Comparison of ENCODE assay signal across 1 cellular context in the genomic region with DNA sequence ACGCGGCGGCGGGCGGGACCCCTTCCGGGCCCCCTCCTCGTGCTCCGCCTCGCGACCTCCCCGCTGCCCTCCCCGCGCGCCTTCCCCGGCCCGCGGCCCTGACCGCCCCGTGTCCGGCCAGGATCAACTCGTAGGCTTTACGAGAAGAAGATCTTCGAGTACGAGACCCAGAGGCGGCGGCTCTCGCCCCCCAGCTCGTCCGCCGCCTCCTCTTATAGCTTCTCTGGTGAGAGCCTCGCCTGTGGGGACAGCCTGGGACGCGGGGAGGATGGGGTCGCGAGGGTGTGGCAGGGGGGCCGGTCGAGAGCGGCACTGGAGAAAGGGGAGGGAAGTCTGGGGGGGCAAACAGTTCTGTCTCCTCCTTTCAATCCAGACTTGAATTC.
A peak's percentile ranks its signal among the peaks of the same experiment; 100 is the strongest.
TF ChIP-seq lines count a peak whose summit lies in the region.

No MANE protein-coding gene starts in this region.

TF ChIP-seq in K562, 482 proteins besides CTCF, POLR2A, EP300 and RAD21 (continued from another document):
- TF ChIP-seq REST (CRISPR knock-in tag; IDR thresholded peaks at IDR 0.05; ENCODE audit: low read depth), result 0 out of 2 replicates have a peak, but pooled peaks have one; percentile 48
- TF ChIP-seq MEIS2 (IDR thresholded peaks at IDR 0.05; ENCODE audit: partially characterized antibody), result no peak
- TF ChIP-seq CEBPG (CRISPR knock-in tag; IDR thresholded peaks at IDR 0.05), result no peak
- no peak for TF ChIP-seq CEBPG (tag; conservative IDR thresholded peaks at IDR 0.05 in 1 of 2, IDR thresholded peaks at IDR 0.05 in 1 of 2)
- peak; percentile 59; the same call in 1 of the 2 replicates for TF ChIP-seq ZBTB1 (CRISPR knock-in tag; IDR thresholded peaks at IDR 0.05; ENCODE audit: borderline replicate concordance, low read depth)
- TF ChIP-seq FOXA3 (CRISPR knock-in tag; conservative IDR thresholded peaks at IDR 0.05 in 1 of 2, IDR thresholded peaks at IDR 0.05 in 1 of 2), result no peak
- TF ChIP-seq FOXA1 (IDR thresholded peaks at IDR 0.05; ENCODE audit: borderline replicate concordance), result no peak
- TF ChIP-seq ZNF561 (CRISPR knock-in tag; conservative IDR thresholded peaks at IDR 0.05), result no peak
- TF ChIP-seq, protein P1, sequence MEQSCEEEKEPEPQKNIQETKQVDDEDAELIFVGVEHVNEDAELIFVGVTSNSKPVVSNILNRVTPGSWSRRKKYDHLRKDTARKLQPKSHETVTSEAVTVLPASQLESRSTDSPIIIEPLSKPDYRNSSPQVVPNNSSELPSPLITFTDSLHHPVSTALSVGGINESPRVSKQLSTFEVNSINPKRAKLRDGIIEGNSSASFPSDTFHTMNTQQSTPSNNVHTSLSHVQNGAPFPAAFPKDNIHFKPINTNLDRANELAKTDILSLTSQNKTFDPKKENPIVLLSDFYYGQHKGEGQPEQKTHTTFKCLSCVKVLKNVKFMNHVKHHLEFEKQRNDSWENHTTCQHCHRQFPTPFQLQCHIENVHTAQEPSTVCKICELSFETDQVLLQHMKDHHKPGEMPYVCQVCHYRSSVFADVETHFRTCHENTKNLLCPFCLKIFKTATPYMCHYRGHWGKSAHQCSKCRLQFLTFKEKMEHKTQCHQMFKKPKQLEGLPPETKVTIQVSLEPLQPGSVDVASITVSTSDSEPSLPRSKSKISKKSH (CRISPR knock-in tag; IDR thresholded peaks at IDR 0.05), result no peak
- TF ChIP-seq SRSF9 (IDR thresholded peaks at IDR 0.05; ENCODE audit: borderline replicate concordance, low read depth, low read length), result no peak
- peak; percentile 67 for TF ChIP-seq RBFOX2 (IDR thresholded peaks at IDR 0.05; ENCODE audit: low read depth, low read length)
- TF ChIP-seq ARID3B (CRISPR knock-in tag; IDR thresholded peaks at IDR 0.05; ENCODE audit: borderline replicate concordance), result no peak
- no peak for TF ChIP-seq MCM5 (IDR thresholded peaks at IDR 0.05; ENCODE audit: low read depth)
- TF ChIP-seq CBFB (CRISPR knock-in tag; IDR thresholded peaks at IDR 0.05), result no peak
- TF ChIP-seq ZNF408 (CRISPR knock-in tag; IDR thresholded peaks at IDR 0.05; ENCODE audit: low read depth), result no peak
- peak; percentile 80; the same call in 1 of the 2 replicates for TF ChIP-seq KAT7 (CRISPR knock-in tag; IDR thresholded peaks at IDR 0.05; ENCODE audit: borderline replicate concordance)
- TF ChIP-seq KLF16 (IDR thresholded peaks at IDR 0.05), result no peak
- TF ChIP-seq USF1 (CRISPR knock-in tag; IDR thresholded peaks at IDR 0.05), result no peak
- no peak for TF ChIP-seq ZFP36 (IDR thresholded peaks at IDR 0.05; ENCODE audit: low read depth, low read length, partially characterized antibody)
- peak; percentile 5; the same call in 1 of the 2 replicates for TF ChIP-seq ZBTB7A (IDR thresholded peaks at IDR 0.05; ENCODE audit: borderline replicate concordance, control insufficient read depth, low read depth, low read length)
- no peak for TF ChIP-seq RBBP5 (IDR thresholded peaks at IDR 0.05; ENCODE audit: borderline replicate concordance, insufficient read depth, low read length, poor library complexity, severe bottlenecking)
- peak; percentile 12; the same call in 1 of the 2 replicates for TF ChIP-seq POLR2G (IDR thresholded peaks at IDR 0.05; ENCODE audit: low read depth, low read length)
- no peak for TF ChIP-seq POLR3G (IDR thresholded peaks at IDR 0.05; ENCODE audit: extremely low read depth, insufficient read length, insufficient replicate concordance)
- TF ChIP-seq, protein P2, sequence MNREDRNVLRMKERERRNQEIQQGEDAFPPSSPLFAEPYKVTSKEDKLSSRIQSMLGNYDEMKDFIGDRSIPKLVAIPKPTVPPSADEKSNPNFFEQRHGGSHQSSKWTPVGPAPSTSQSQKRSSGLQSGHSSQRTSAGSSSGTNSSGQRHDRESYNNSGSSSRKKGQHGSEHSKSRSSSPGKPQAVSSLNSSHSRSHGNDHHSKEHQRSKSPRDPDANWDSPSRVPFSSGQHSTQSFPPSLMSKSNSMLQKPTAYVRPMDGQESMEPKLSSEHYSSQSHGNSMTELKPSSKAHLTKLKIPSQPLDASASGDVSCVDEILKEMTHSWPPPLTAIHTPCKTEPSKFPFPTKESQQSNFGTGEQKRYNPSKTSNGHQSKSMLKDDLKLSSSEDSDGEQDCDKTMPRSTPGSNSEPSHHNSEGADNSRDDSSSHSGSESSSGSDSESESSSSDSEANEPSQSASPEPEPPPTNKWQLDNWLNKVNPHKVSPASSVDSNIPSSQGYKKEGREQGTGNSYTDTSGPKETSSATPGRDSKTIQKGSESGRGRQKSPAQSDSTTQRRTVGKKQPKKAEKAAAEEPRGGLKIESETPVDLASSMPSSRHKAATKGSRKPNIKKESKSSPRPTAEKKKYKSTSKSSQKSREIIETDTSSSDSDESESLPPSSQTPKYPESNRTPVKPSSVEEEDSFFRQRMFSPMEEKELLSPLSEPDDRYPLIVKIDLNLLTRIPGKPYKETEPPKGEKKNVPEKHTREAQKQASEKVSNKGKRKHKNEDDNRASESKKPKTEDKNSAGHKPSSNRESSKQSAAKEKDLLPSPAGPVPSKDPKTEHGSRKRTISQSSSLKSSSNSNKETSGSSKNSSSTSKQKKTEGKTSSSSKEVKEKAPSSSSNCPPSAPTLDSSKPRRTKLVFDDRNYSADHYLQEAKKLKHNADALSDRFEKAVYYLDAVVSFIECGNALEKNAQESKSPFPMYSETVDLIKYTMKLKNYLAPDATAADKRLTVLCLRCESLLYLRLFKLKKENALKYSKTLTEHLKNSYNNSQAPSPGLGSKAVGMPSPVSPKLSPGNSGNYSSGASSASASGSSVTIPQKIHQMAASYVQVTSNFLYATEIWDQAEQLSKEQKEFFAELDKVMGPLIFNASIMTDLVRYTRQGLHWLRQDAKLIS (CRISPR knock-in tag; IDR thresholded peaks at IDR 0.05), result peak; percentile 75; the same call in 1 of the 2 replicates
- TF ChIP-seq RBM14 (IDR thresholded peaks at IDR 0.05; ENCODE audit: borderline replicate concordance, insufficient read depth, low read depth, low read length), result 0 out of 2 replicates have a peak, but pooled peaks have one; percentile 63
- peak; percentile 34; the same call in 1 of the 2 replicates for TF ChIP-seq ZNF592 (IDR thresholded peaks at IDR 0.05)
- TF ChIP-seq SETDB1 (IDR thresholded peaks at IDR 0.05; ENCODE audit: low read length), result no peak
- TF ChIP-seq TEAD4 (IDR thresholded peaks at IDR 0.05; ENCODE audit: low read length), result 0 out of 2 replicates have a peak, but pooled peaks have one; percentile 2
- TF ChIP-seq TEAD4 (CRISPR knock-in tag; IDR thresholded peaks at IDR 0.05; ENCODE audit: borderline replicate concordance), result no peak
- no peak for TF ChIP-seq POLR2B (IDR thresholded peaks at IDR 0.05; ENCODE audit: low read depth, partially characterized antibody)
- TF ChIP-seq HNRNPK (IDR thresholded peaks at IDR 0.05; ENCODE audit: low read depth, low read length, poor library complexity, severe bottlenecking), result no peak
- no peak for TF ChIP-seq DNMT1 (IDR thresholded peaks at IDR 0.05)
- TF ChIP-seq, protein P3, sequence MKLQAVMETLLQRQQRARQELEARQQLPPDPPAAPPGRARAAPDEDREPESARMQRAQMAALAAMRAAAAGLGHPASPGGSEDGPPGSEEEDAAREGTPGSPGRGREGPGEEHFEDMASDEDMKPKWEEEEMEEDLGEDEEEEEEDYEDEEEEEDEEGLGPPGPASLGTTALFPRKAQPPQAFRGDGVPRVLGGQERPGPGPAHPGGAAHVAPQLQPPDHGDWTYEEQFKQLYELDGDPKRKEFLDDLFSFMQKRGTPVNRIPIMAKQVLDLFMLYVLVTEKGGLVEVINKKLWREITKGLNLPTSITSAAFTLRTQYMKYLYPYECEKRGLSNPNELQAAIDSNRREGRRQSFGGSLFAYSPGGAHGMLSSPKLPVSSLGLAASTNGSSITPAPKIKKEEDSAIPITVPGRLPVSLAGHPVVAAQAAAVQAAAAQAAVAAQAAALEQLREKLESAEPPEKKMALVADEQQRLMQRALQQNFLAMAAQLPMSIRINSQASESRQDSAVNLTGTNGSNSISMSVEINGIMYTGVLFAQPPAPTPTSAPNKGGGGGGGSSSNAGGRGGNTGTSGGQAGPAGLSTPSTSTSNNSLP (IDR thresholded peaks at IDR 0.05; ENCODE audit: borderline replicate concordance, low read depth, low read length), result no peak
